In genomic region chr6:70956191-70956450, GRCh38 we compare ENCODE assay signal across 8 cellular contexts. TPM values are rescaled to one million over a fixed set of nuclear protein-coding genes. Genes with fewer than 3 reads are reported as not detected.
DNase-seq lines count a peak whose midpoint lies in the region; ATAC-seq and TF ChIP-seq lines count a peak whose summit lies in the region.
"Had no signal": no experiment of that assay in that cellular context is flagged by ENCODE, and none has a peak within 500 bp of the region (broad histone marks: within the 10 kb centered on the region; RNA-seq: fewer than 3 reads in every experiment).

No MANE protein-coding gene starts in this region.

- no peaks in the 10 kb centered on the region for H3K9me3 Mint-ChIP-seq in stimulated activated naive CD8-positive, alpha-beta T cell treated with anti-CD3 and anti-CD28 coated beads, Interleukin-15, amount 100 ng/mL, for 72 hours

- H2AFZ ChIP-seq in GM23248, result peak overlapping the region; percentile 78

- H4K20me1 ChIP-seq in GM23248 (ENCODE audit: insufficient read depth), result no peaks in the 10 kb centered on the region

- no peak overlapping the region for H3K27ac ChIP-seq in GM23248
- H3K27ac ChIP-seq in right atrium auricular region, result no peak overlapping the region

- H3K4me3 ChIP-seq in GM23248 (peak overlapping the region; percentile 65), right atrium auricular region (peak overlapping the region; percentile 37 to 58)

- no peaks in the 10 kb centered on the region for H3K4me1 ChIP-seq in GM23248 (ENCODE audit: insufficient read depth)
- H3K4me1 ChIP-seq in right atrium auricular region, result peaks cover 0 to 24% of the 10 kb centered on the region in 2 donors

- peak overlapping the region in 1 of 2 donors; percentile 12 for H3K27ac Mint-ChIP-seq in stimulated activated naive CD8-positive, alpha-beta T cell treated with anti-CD3 and anti-CD28 coated beads, Interleukin-15, amount 100 ng/mL, for 72 hours

- ATAC-seq in SK-N-SH treated with all-trans-retinoic acid at 6 μM for 48 hours (peak; percentile 18; the same call in 1 of the 3 replicates), GM21619 (IDR thresholded peaks at IDR 0.05; ENCODE audit: unreplicated experiment) (no peak)
- no peak for ATAC-seq in stimulated activated naive CD8-positive, alpha-beta T cell treated with anti-CD3 and anti-CD28 coated beads, Interleukin-15, amount 100 ng/mL, for 72 hours

- peak overlapping the region; percentile 81 for H3K4me2 ChIP-seq in GM23248 (ENCODE audit: unreplicated experiment)

- in situ Hi-C loops in GM23248 (cut with MboI), result no loop called here

- H3K79me2 ChIP-seq in GM23248 (ENCODE audit: insufficient read depth), result no peaks in the 10 kb centered on the region

- DNase-seq in GM23248, result no peak
- DNase-seq in right atrium auricular region (ENCODE audit: low spot score), result no peak
- no peak for DNase-seq in stimulated activated naive CD8-positive, alpha-beta T cell treated with anti-CD3 and anti-CD28 coated beads, Interleukin-15, amount 100 ng/mL, for 72 hours
- no peak for DNase-seq in NCI-H1105 (lab: John Stamatoyannopoulos, UW)
- no peak for DNase-seq in activated naive CD4-positive, alpha-beta T cell treated with anti-CD3 and anti-CD28 coated beads, Interleukin-2, amount 50 U/mL, for 16 hours

- no peaks in the 10 kb centered on the region for H3K36me3 ChIP-seq in GM23248 (ENCODE audit: low read depth)
- H3K36me3 ChIP-seq in right atrium auricular region, result no peaks in the 10 kb centered on the region

- TF ChIP-seq CTCF in right atrium auricular region (IDR thresholded peaks at IDR 0.05), result peak; percentile 10 to 43

- peaks cover 75% of the 10 kb centered on the region for H3K27me3 Mint-ChIP-seq in stimulated activated naive CD8-positive, alpha-beta T cell treated with anti-CD3 and anti-CD28 coated beads, Interleukin-15, amount 100 ng/mL, for 72 hours

- peaks cover 65% of the 10 kb centered on the region for H3K27me3 ChIP-seq in GM23248 (replicated peaks; ENCODE audit: insufficient read depth)
- no peaks in the 10 kb centered on the region for H3K27me3 ChIP-seq in right atrium auricular region

- no peak overlapping the region for H3K9ac ChIP-seq in GM23248

- H3K4me1 Mint-ChIP-seq in stimulated activated naive CD8-positive, alpha-beta T cell treated with anti-CD3 and anti-CD28 coated beads, Interleukin-15, amount 100 ng/mL, for 72 hours, result peaks cover 32% of the 10 kb centered on the region

- H3F3A ChIP-seq in GM23248 (ENCODE audit: insufficient read depth), result no peaks in the 10 kb centered on the region

- no peaks in the 10 kb centered on the region for H3K9me3 ChIP-seq in GM23248 (ENCODE audit: low read depth)
- H3K9me3 ChIP-seq in right atrium auricular region, result no peaks in the 10 kb centered on the region

- H3K4me3 Mint-ChIP-seq in stimulated activated naive CD8-positive, alpha-beta T cell treated with anti-CD3 and anti-CD28 coated beads, Interleukin-15, amount 100 ng/mL, for 72 hours, result peak overlapping the region; percentile 89 to 99

- 2 to 3% methylated on average over 26 to 27 of the region's 27 CpGs for WGBS in GM23248 (ENCODE audit: low coverage in 1 of 2, low lambda C conversion rate in 2 of 2, missing lambda C conversion rate in 2 of 2), 2 experiments

- H3K9me2 ChIP-seq in GM23248 (ENCODE audit: insufficient read depth), result no peaks in the 10 kb centered on the region

TF ChIP-seq in SK-N-SH treated with all-trans-retinoic acid at 6 μM for 48 hours, 23 proteins besides CTCF, POLR2A, EP300 and RAD21:
- no peak for TF ChIP-seq OSR1 (CRISPR knock-in tag; IDR thresholded peaks at IDR 0.05)
- TF ChIP-seq ESRRG (CRISPR knock-in tag; IDR thresholded peaks at IDR 0.05), result no peak
- TF ChIP-seq PPARA (CRISPR knock-in tag; IDR thresholded peaks at IDR 0.05; ENCODE audit: borderline replicate concordance), result no peak

RNA-seq across cellular contexts. Expression of gene B3GAT2, which starts 0.7 kb away (rescaled TPM):
- total RNA-seq in GM23248 (2014; rRNA removed; shearing (Covaris generic)), result not detected in 2 replicates
- polyA plus RNA-seq in GM23248 (2016; fragmentation: Nextera tagmentation; extraction: Ambion mirVana), result 0.22 and 0.34 TPM in 2 replicates
- under 1 TPM in 1 of 2 donors, not detected in 1; 0.07 TPM for total RNA-seq in right atrium auricular region
- total RNA-seq: SK-MEL-5 had no signal
